ENCODE assay signal across 24 cellular contexts in the genomic region with DNA sequence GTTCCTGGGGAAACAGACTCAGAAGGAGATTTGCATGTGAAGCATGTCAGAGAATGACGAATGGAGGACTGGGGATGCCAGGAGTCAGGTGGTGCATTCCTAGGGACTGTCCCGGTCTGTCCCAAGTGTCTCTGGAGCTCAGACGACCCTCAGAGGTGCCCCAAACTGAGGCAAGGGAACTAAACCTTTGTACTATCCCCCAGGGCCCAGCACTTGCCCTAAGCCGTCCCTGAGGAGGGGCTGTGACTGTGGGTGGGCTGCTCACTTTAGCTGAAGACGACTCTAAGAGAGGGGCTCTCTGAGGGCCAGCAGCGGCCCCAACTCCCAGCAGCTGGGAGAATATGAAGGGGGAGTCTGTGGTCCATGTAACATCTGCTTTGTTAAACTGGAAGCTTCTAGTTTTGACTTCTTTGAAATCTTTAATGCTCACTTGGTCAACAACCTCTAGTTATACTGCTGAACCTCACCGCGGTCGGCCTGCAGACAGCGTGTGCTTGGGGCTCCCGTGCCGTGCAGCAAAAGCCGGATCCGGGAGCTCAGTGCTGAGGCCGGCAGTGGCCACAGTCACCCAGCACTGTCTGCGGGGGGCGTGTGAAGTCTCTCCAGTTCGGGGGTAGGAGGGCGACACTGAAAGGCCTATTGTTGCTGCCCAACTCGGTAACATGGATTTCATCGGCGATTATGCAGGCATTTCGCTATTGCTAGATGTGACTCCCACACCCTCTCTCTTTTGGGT. TPM values are rescaled to one million over a fixed set of nuclear protein-coding genes. Genes with fewer than 3 reads are reported as not detected.
A peak's percentile ranks its signal among the peaks of the same experiment; 100 is the strongest.
DNase-seq lines count a peak whose midpoint lies in the region; ATAC-seq and TF ChIP-seq lines count a peak whose summit lies in the region.
"Had no signal": no experiment of that assay in that cellular context is flagged by ENCODE, and none has a peak within 500 bp of the region (broad histone marks: within the 10 kb centered on the region; RNA-seq: fewer than 3 reads in every experiment).

No MANE protein-coding gene starts in this region.

- H3K9me3 ChIP-seq in tibial nerve (no peaks in the 10 kb centered on the region), esophagus squamous epithelium (no peaks in the 10 kb centered on the region)
- H3K9me3 ChIP-seq: SK-N-SH had no signal

- no peak overlapping the region for H3K23ac ChIP-seq in mesendoderm (ENCODE audit: low read length)

- H3K56ac ChIP-seq in mesendoderm (ENCODE audit: low read length), result peak overlapping the region; percentile 67

- peak overlapping the region; percentile 83 for H2BK120ac ChIP-seq in mesendoderm (ENCODE audit: low read depth, low read length)

- TF ChIP-seq POLR2A in tibial nerve (IDR thresholded peaks at IDR 0.05), result no peak
- no peak for TF ChIP-seq POLR2A in esophagus squamous epithelium (IDR thresholded peaks at IDR 0.05)

- ATAC-seq in stimulated activated naive CD8-positive, alpha-beta T cell treated with anti-CD3 and anti-CD28 coated beads, Interleukin-15, Interleukin-2, amounts not matched to agents 100 U/mL and 50 U/mL, for 24 hours, result peak; percentile 14
- ATAC-seq in stimulated activated naive CD8-positive, alpha-beta T cell treated with anti-CD3 and anti-CD28 coated beads, Interleukin-15, amount 100 ng/mL, for 72 hours, result no peak
- ATAC-seq in GM18907 (IDR thresholded peaks at IDR 0.05; ENCODE audit: unreplicated experiment), result no peak
- ATAC-seq: activated CD4-positive, alpha-beta T cell treated with anti-CD3 and anti-CD28 coated beads for 36 hours; activated CD8-positive, alpha-beta T cell treated with anti-CD3 and anti-CD28 coated beads, Interleukin-2, amount 10 ng/mL, durations not matched to agents 7 days and 5 days; activated naive CD8-positive, alpha-beta T cell treated with anti-CD3 and anti-CD28 coated beads, Interleukin-2, amount 50 U/mL, for 24 hours; effector memory CD8-positive, alpha-beta T cell; left cardiac atrium; T-helper 17 cell had no signal

- no peak overlapping the region for H3K4me2 ChIP-seq in mesendoderm (ENCODE audit: low read length)
- H3K4me2 ChIP-seq: SK-N-SH had no signal

- no peak overlapping the region for H4K8ac ChIP-seq in mesendoderm (ENCODE audit: low read depth, low read length)

- DNase-seq in stimulated activated naive CD8-positive, alpha-beta T cell treated with anti-CD3 and anti-CD28 coated beads, Interleukin-15, Interleukin-2, amounts not matched to agents 100 U/mL and 50 U/mL, for 24 hours, result no peak
- DNase-seq in stimulated activated naive CD8-positive, alpha-beta T cell treated with anti-CD3 and anti-CD28 coated beads, Interleukin-15, amount 100 ng/mL, for 72 hours, result no peak
- DNase-seq in chondrocyte (ENCODE audit: low spot score), result no peak
- peak; percentile 51 for DNase-seq in mesendoderm
- DNase-seq in tibial nerve (ENCODE audit: low spot score in 2 of 2), result no peak
- no peak for DNase-seq in esophagus squamous epithelium (lab: John Stamatoyannopoulos, UW)
- no peak for DNase-seq in GM10266 (ENCODE audit: extremely low spot score)
- DNase-seq: activated CD4-positive, alpha-beta T cell treated with anti-CD3 and anti-CD28 coated beads for 36 hours; activated CD8-positive, alpha-beta T cell treated with anti-CD3 and anti-CD28 coated beads, Interleukin-2, amount 10 ng/mL, durations not matched to agents 7 days and 5 days; activated gamma-delta T cell; activated naive CD8-positive, alpha-beta T cell treated with anti-CD3 and anti-CD28 coated beads, Interleukin-2, amount 50 U/mL, for 24 hours; activated T-cell treated with anti-CD3 and anti-CD28 coated beads for 4 hours; CD4-positive, alpha-beta T cell; effector memory CD8-positive, alpha-beta T cell; foreskin fibroblast; left cardiac atrium; NCI-H1436; occipital lobe; SK-N-SH; stimulated activated CD8-positive, alpha-beta memory T cell treated with anti-CD3 and anti-CD28 coated beads, Interleukin-4, amount 100 ng/mL, for 48 hours; T-helper 17 cell had no signal

- H4K5ac ChIP-seq in mesendoderm (ENCODE audit: low read length), result no peak overlapping the region

- H3K4me1 ChIP-seq in mesendoderm (ENCODE audit: control insufficient read depth, low read depth, low read length), result peaks cover 10% of the 10 kb centered on the region
- peaks cover 0 to 8% (median 0%) of the 10 kb centered on the region in 4 donors for H3K4me1 ChIP-seq in tibial nerve
- peaks cover 0 to 6% (median 0%) of the 10 kb centered on the region in 3 donors for H3K4me1 ChIP-seq in esophagus squamous epithelium

- H3K36me3 ChIP-seq in mesendoderm (ENCODE audit: control insufficient read depth, insufficient read depth, low read length) (no peaks in the 10 kb centered on the region), tibial nerve (no peaks in the 10 kb centered on the region), esophagus squamous epithelium (no peaks in the 10 kb centered on the region)

- no peak overlapping the region for H2AK5ac ChIP-seq in mesendoderm (ENCODE audit: low read length)

- no peaks in the 10 kb centered on the region for H3K4me1 Mint-ChIP-seq in stimulated activated naive CD8-positive, alpha-beta T cell treated with anti-CD3 and anti-CD28 coated beads, Interleukin-15, amount 100 ng/mL, for 72 hours
- no peaks in the 10 kb centered on the region for H3K4me1 Mint-ChIP-seq in chondrocyte (ENCODE audit: low read depth)
- H3K4me1 Mint-ChIP-seq: activated CD4-positive, alpha-beta T cell treated with anti-CD3 and anti-CD28 coated beads for 36 hours; activated naive CD8-positive, alpha-beta T cell treated with anti-CD3 and anti-CD28 coated beads, Interleukin-2, amount 50 U/mL, for 24 hours had no signal

- H3K4ac ChIP-seq in mesendoderm (ENCODE audit: low read depth, low read length), result peak overlapping the region; percentile 99

- H3K79me1 ChIP-seq in mesendoderm (ENCODE audit: low read length), result no peaks in the 10 kb centered on the region

- H3K4me3 ChIP-seq in mesendoderm (ENCODE audit: low read length), result no peak overlapping the region
- H3K4me3 ChIP-seq in tibial nerve, result no peak overlapping the region
- H3K4me3 ChIP-seq in esophagus squamous epithelium, result no peak overlapping the region
- H3K4me3 ChIP-seq: skin epidermis had no signal

- H3K27ac Mint-ChIP-seq in stimulated activated naive CD8-positive, alpha-beta T cell treated with anti-CD3 and anti-CD28 coated beads, Interleukin-15, amount 100 ng/mL, for 72 hours, result no peak overlapping the region
- peak overlapping the region; percentile 32 for H3K27ac Mint-ChIP-seq in chondrocyte (ENCODE audit: unreplicated experiment)
- H3K27ac Mint-ChIP-seq: activated CD4-positive, alpha-beta T cell treated with anti-CD3 and anti-CD28 coated beads for 36 hours; activated CD8-positive, alpha-beta T cell treated with anti-CD3 and anti-CD28 coated beads, Interleukin-2, amount 10 ng/mL, durations not matched to agents 7 days and 5 days; activated naive CD8-positive, alpha-beta T cell treated with anti-CD3 and anti-CD28 coated beads, Interleukin-2, amount 50 U/mL, for 24 hours; CD4-positive, alpha-beta T cell; effector memory CD8-positive, alpha-beta T cell; T-helper 17 cell; type B pancreatic cell had no signal

- TF ChIP-seq CTCF in chondrocyte (IDR thresholded peaks at IDR 0.05) (no peak), tibial nerve (IDR thresholded peaks at IDR 0.05) (no peak), esophagus squamous epithelium (IDR thresholded peaks at IDR 0.05) (no peak), GM10266 (IDR thresholded peaks at IDR 0.05; ENCODE audit: control insufficient read depth, insufficient read depth, low read depth, missing control alignments) (no peak)

- intact Hi-C loops in esophagus squamous epithelium (cut with DNase I), result no loop called here

- no peak overlapping the region for H2BK15ac ChIP-seq in mesendoderm (replicated peaks; ENCODE audit: low read depth)

- no CpG with 5 or more reads among the region's 23 CpGs for WGBS in mesendoderm (ENCODE audit: extremely low coverage, insufficient coverage, low lambda C conversion rate)
- 47 to 64% methylated on average over 23 of the region's 23 CpGs for WGBS in tibial nerve, 2 donors
- WGBS in esophagus squamous epithelium, 2 donors, result 74 to 89% methylated on average over 10 to 23 of the region's 23 CpGs

- H3K18ac ChIP-seq in mesendoderm (ENCODE audit: low read length), result peak overlapping the region; percentile 92

- peak in 1 of 2 donors; percentile 17 for TF ChIP-seq EP300 in tibial nerve (IDR thresholded peaks at IDR 0.05)

- H3K27me3 ChIP-seq in mesendoderm (ENCODE audit: insufficient read depth, low read length, poor library complexity) (no peaks in the 10 kb centered on the region), tibial nerve (no peaks in the 10 kb centered on the region), esophagus squamous epithelium (no peaks in the 10 kb centered on the region)

- peak overlapping the region; percentile 47 for H3K27ac ChIP-seq in mesendoderm (ENCODE audit: low read depth, low read length)
- H3K27ac ChIP-seq in tibial nerve, result peak overlapping the region in 3 of 4 donors; percentile 37 to 71 (median 68)
- no peak overlapping the region for H3K27ac ChIP-seq in esophagus squamous epithelium

- no peaks in the 10 kb centered on the region for H3K36me3 Mint-ChIP-seq in chondrocyte (ENCODE audit: low read depth)
- H3K36me3 Mint-ChIP-seq: type B pancreatic cell had no signal

- H3K9me3 Mint-ChIP-seq in stimulated activated naive CD8-positive, alpha-beta T cell treated with anti-CD3 and anti-CD28 coated beads, Interleukin-15, amount 100 ng/mL, for 72 hours, result no peaks in the 10 kb centered on the region
- peaks cover 2% of the 10 kb centered on the region for H3K9me3 Mint-ChIP-seq in chondrocyte (ENCODE audit: low read depth)
- H3K9me3 Mint-ChIP-seq: activated naive CD8-positive, alpha-beta T cell treated with anti-CD3 and anti-CD28 coated beads, Interleukin-2, amount 50 U/mL, for 24 hours; CD4-positive, alpha-beta T cell; effector memory CD8-positive, alpha-beta T cell; type B pancreatic cell had no signal

- no peaks in the 10 kb centered on the region for H3K79me2 ChIP-seq in mesendoderm (ENCODE audit: control insufficient read depth, insufficient read depth, low read length)

- H3K4me3 Mint-ChIP-seq in stimulated activated naive CD8-positive, alpha-beta T cell treated with anti-CD3 and anti-CD28 coated beads, Interleukin-15, amount 100 ng/mL, for 72 hours, result no peak overlapping the region
- H3K4me3 Mint-ChIP-seq in chondrocyte (ENCODE audit: unreplicated experiment), result no peak overlapping the region
- H3K4me3 Mint-ChIP-seq: activated CD4-positive, alpha-beta T cell treated with anti-CD3 and anti-CD28 coated beads for 36 hours; activated CD8-positive, alpha-beta T cell treated with anti-CD3 and anti-CD28 coated beads, Interleukin-2, amount 10 ng/mL, durations not matched to agents 7 days and 5 days; activated naive CD8-positive, alpha-beta T cell treated with anti-CD3 and anti-CD28 coated beads, Interleukin-2, amount 50 U/mL, for 24 hours; CD4-positive, alpha-beta T cell; effector memory CD8-positive, alpha-beta T cell; T-helper 17 cell; type B pancreatic cell had no signal

- H3K9ac ChIP-seq in mesendoderm (ENCODE audit: low read length), result peak overlapping the region; percentile 25
- H3K9ac ChIP-seq: SK-N-SH had no signal

- peaks cover 9% of the 10 kb centered on the region for H3K27me3 Mint-ChIP-seq in stimulated activated naive CD8-positive, alpha-beta T cell treated with anti-CD3 and anti-CD28 coated beads, Interleukin-15, amount 100 ng/mL, for 72 hours
- H3K27me3 Mint-ChIP-seq in chondrocyte (ENCODE audit: low read depth), result no peaks in the 10 kb centered on the region
- H3K27me3 Mint-ChIP-seq: type B pancreatic cell had no signal

- H2BK5ac ChIP-seq in mesendoderm (ENCODE audit: low read length), result peak overlapping the region; percentile 60

RNA-seq across cellular contexts. Expression of a gene that starts 34.2 kb away (rescaled TPM):
- total RNA-seq in chondrocyte, result 109 to 119 TPM (median 117 TPM) in 3 replicates
- polyA plus RNA-seq in mesendoderm (2013, experiment 1 of 2), result 1,328 TPM
- 1,392 TPM for polyA plus RNA-seq in mesendoderm (2013, experiment 2 of 2)
- total RNA-seq in tibial nerve, result 10 to 100 TPM; 13.7 to 47.6 (median 32.6) TPM
- total RNA-seq in esophagus squamous epithelium, result 1 to 10 TPM; 1.6 to 5.0 (median 3.2) TPM
- total RNA-seq: activated CD8-positive, alpha-beta T cell treated with anti-CD3 and anti-CD28 coated beads, Interleukin-2, amount 10 ng/mL, durations not matched to agents 7 days and 5 days; CD4-positive, alpha-beta T cell had no signal

RNA-seq across cellular contexts. Expression of a gene that starts 35.9 kb away (rescaled TPM):
- total RNA-seq in chondrocyte (212 to 290 TPM (median 223 TPM) in 3 replicates), tibial nerve (100 to 1,000 TPM in 1 of 4 donors, 10 to 100 TPM in 3; 37.5 to 100 (median 68.0) TPM), esophagus squamous epithelium (100 to 1,000 TPM in 2 of 4 donors, 10 to 100 TPM in 2; 35.9 to 149 (median 93.5) TPM)
- polyA plus RNA-seq in mesendoderm (2013, experiment 1 of 2), result 956 TPM
- 989 TPM for polyA plus RNA-seq in mesendoderm (2013, experiment 2 of 2)

Comparison
In these comparisons a context has a peak if more than half of its experiments do, and no peak if none do; other contexts are left out.
1. H3K27ac ChIP-seq: peak in mesendoderm (single experiment) and tibial nerve (3 of 4); none in esophagus squamous epithelium (0 of 4).